12 cellular contexts compared by ENCODE assay signal in the genomic region with DNA sequence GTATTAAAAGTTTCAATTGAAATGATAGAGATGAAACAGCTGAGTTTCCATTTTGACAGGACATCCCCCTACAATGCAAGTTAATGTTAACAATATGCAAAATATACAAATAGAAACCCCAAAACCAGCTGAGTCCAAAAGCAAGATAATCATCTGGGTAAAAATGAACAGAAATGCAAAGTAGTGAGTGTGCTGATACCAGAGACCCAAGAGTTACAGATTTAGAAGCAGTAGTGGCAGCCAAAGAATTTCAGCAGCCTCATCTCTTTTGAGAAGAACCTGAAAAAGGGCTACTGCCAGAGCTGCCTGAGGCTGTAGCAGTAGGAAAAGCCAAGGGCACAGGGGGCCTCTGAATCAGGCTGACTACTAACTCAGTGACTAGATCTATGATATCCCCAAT.
DNase-seq lines count a peak whose midpoint lies in the region; ATAC-seq and TF ChIP-seq lines count a peak whose summit lies in the region.
"Had no signal": no experiment of that assay in that cellular context is flagged by ENCODE, and none has a peak within 500 bp of the region (broad histone marks: within the 10 kb centered on the region; RNA-seq: fewer than 3 reads in every experiment).

No MANE protein-coding gene starts in this region.

- no peaks in the 10 kb centered on the region for H3K27me3 Mint-ChIP-seq in MCF 10A (ENCODE audit: insufficient read depth, unreplicated experiment)
- H3K27me3 Mint-ChIP-seq in activated CD8-positive, alpha-beta memory T cell treated with anti-CD3 and anti-CD28 coated beads, Interleukin-2, amount 10 ng/mL, durations not matched to agents 7 days and 5 days, result no peaks in the 10 kb centered on the region

- TF ChIP-seq CTCF in GM13977 (IDR thresholded peaks at IDR 0.05; ENCODE audit: extremely low read depth, insufficient read depth, missing control alignments) (no peak), MCF 10A (IDR thresholded peaks at IDR 0.05; ENCODE audit: unreplicated experiment) (no peak), WERI-Rb-1 (IDR thresholded peaks at IDR 0.05; ENCODE audit: low read depth, low read length) (no peak)

- H3K36me3 Mint-ChIP-seq in MCF 10A (ENCODE audit: insufficient read depth, unreplicated experiment), result peaks cover 16% of the 10 kb centered on the region
- peaks cover 23% of the 10 kb centered on the region for H3K36me3 Mint-ChIP-seq in activated CD8-positive, alpha-beta memory T cell treated with anti-CD3 and anti-CD28 coated beads, Interleukin-2, amount 10 ng/mL, durations not matched to agents 7 days and 5 days

- DNase-seq in GM13977 (ENCODE audit: low spot score) (peak; percentile 31), MCF 10A (ENCODE audit: unreplicated experiment) (no peak), WERI-Rb-1 (no peak), NCI-H510A (lab: John Stamatoyannopoulos, UW) (no peak)
- no peak for DNase-seq in activated CD8-positive, alpha-beta memory T cell treated with anti-CD3 and anti-CD28 coated beads, Interleukin-2, amount 10 ng/mL, durations not matched to agents 7 days and 5 days
- DNase-seq: activated CD8-positive, alpha-beta memory T cell treated with anti-CD3 and anti-CD28 coated beads for 24 hours; occipital lobe had no signal

- H3K4me3 Mint-ChIP-seq in MCF 10A (ENCODE audit: unreplicated experiment), result no peak overlapping the region
- H3K4me3 Mint-ChIP-seq in activated CD8-positive, alpha-beta memory T cell treated with anti-CD3 and anti-CD28 coated beads, Interleukin-2, amount 10 ng/mL, durations not matched to agents 7 days and 5 days, result no peak overlapping the region

- H3K4me1 Mint-ChIP-seq in MCF 10A (ENCODE audit: insufficient read depth, unreplicated experiment), result peaks cover 26% of the 10 kb centered on the region
- H3K4me1 Mint-ChIP-seq in activated CD8-positive, alpha-beta memory T cell treated with anti-CD3 and anti-CD28 coated beads, Interleukin-2, amount 10 ng/mL, durations not matched to agents 7 days and 5 days, result peaks cover 29% of the 10 kb centered on the region

- H3K9me3 ChIP-seq in muscle layer of duodenum (ENCODE audit: control insufficient read depth in 1 of 2, low read length in 2 of 2), result no peaks in the 10 kb centered on the region
- no peaks in the 10 kb centered on the region for H3K9me3 ChIP-seq in WERI-Rb-1 (ENCODE audit: severe bottlenecking)
- H3K9me3 ChIP-seq: BLaER1 had no signal

- CTCF ChIA-PET in MCF 10A (lab: Yijun Ruan, JAX), result no interaction called here
- CTCF ChIA-PET in activated CD8-positive, alpha-beta memory T cell treated with anti-CD3 and anti-CD28 coated beads, Interleukin-2, amount 10 ng/mL, durations not matched to agents 7 days and 5 days (lab: Charles Lee), result interaction anchor here (0.7 to 1.0 kb wide), 2 partner anchors 26 to 386 kb away, joined by 3 read pairs; no protein-coding TSS in a partner anchor

- no peaks in the 10 kb centered on the region for H3K9me3 Mint-ChIP-seq in MCF 10A (ENCODE audit: unreplicated experiment)
- H3K9me3 Mint-ChIP-seq in activated CD8-positive, alpha-beta memory T cell treated with anti-CD3 and anti-CD28 coated beads, Interleukin-2, amount 10 ng/mL, durations not matched to agents 7 days and 5 days (ENCODE audit: low read depth), result no peaks in the 10 kb centered on the region

- H3K4me3 ChIP-seq in muscle layer of duodenum (ENCODE audit: low read depth in 1 of 2, low read length in 2 of 2) (no peak overlapping the region), WERI-Rb-1 (ENCODE audit: low read depth, low read length) (no peak overlapping the region)
- H3K4me3 ChIP-seq: BLaER1 had no signal

- no TSS peak for BruUV-seq in MCF 10A (replicated peaks; lab: Mats Ljungman, UMichigan)

- POLR2A ChIA-PET in MCF 10A (lab: Yijun Ruan, JAX), result interaction anchor here (0.7 kb wide), 1 partner anchor 124 kb away, joined by 3 read pairs; no protein-coding TSS in a partner anchor

- intact Hi-C loops in MCF 10A (cut with micrococcal nuclease), result no loop called here

- in situ Hi-C loops in GM13977 (cut with MboI; ENCODE audit: low pct_unique_long_range_greater_than_20kb, low sequenced_read_pairs, unreplicated experiment), result no loop called here

- H3K27me3 ChIP-seq in muscle layer of duodenum (ENCODE audit: low read depth, low read length) (no peaks in the 10 kb centered on the region), WERI-Rb-1 (ENCODE audit: insufficient read depth, low read depth, severe bottlenecking) (no peaks in the 10 kb centered on the region)
- H3K27me3 ChIP-seq: BLaER1 had no signal

- ATAC-seq in GM21515 (IDR thresholded peaks at IDR 0.05; ENCODE audit: unreplicated experiment), result peak; percentile 61
- ATAC-seq in HG03571 (IDR thresholded peaks at IDR 0.05; ENCODE audit: unreplicated experiment), result peak; percentile 51
- ATAC-seq in activated CD8-positive, alpha-beta memory T cell treated with anti-CD3 and anti-CD28 coated beads, Interleukin-2, amount 10 ng/mL, durations not matched to agents 7 days and 5 days, result no peak

- peak overlapping the region; percentile 6 for H3K27ac ChIP-seq in muscle layer of duodenum (ENCODE audit: low read length)
- H3K27ac ChIP-seq in WERI-Rb-1, result no peak overlapping the region
- H3K27ac ChIP-seq: BLaER1, epithelial cell of prostate had no signal

- H3K4me1 ChIP-seq in muscle layer of duodenum (ENCODE audit: control insufficient read depth in 1 of 2, insufficient read depth in 2 of 2, low read length in 2 of 2), result peaks cover 0 to 12% of the 10 kb centered on the region in 2 donors
- H3K4me1 ChIP-seq: BLaER1 had no signal

- no peak overlapping the region for H3K27ac Mint-ChIP-seq in MCF 10A (ENCODE audit: low read depth, unreplicated experiment)
- H3K27ac Mint-ChIP-seq in activated CD8-positive, alpha-beta memory T cell treated with anti-CD3 and anti-CD28 coated beads, Interleukin-2, amount 10 ng/mL, durations not matched to agents 7 days and 5 days, result no peak overlapping the region

- H3K36me3 ChIP-seq in muscle layer of duodenum (ENCODE audit: control insufficient read depth in 1 of 2, insufficient read depth in 2 of 2, low read length in 2 of 2) (peaks cover 0 to 4% of the 10 kb centered on the region in 2 donors), WERI-Rb-1 (no peaks in the 10 kb centered on the region; the same call in 1 of the 2 replicates)
